ENCODE assay signal across 15 cellular contexts in genomic region chr13:109509154-109509905, GRCh38.
DNase-seq lines count a peak whose midpoint lies in the region; ATAC-seq and TF ChIP-seq lines count a peak whose summit lies in the region.
"Had no signal": no experiment of that assay in that cellular context is flagged by ENCODE, and none has a peak within 500 bp of the region (broad histone marks: within the 10 kb centered on the region; RNA-seq: fewer than 3 reads in every experiment).

No MANE protein-coding gene starts in this region.

- H3K9me3 Mint-ChIP-seq in endodermal cell = peaks cover 10% of the 10 kb centered on the region

- no peaks in the 10 kb centered on the region for H3K4me1 ChIP-seq in DND-41 (ENCODE audit: insufficient read depth, low read length)
- H3K4me1 ChIP-seq in mesenchymal stem cell (ENCODE audit: control insufficient read depth, insufficient read depth, low read depth, low read length) = no peaks in the 10 kb centered on the region
- H3K4me1 ChIP-seq in endodermal cell (ENCODE audit: control insufficient read depth, insufficient read depth, low read length) = no peaks in the 10 kb centered on the region
- H3K4me1 ChIP-seq: vagina had no signal

- peaks cover 4% of the 10 kb centered on the region for H3K27me3 Mint-ChIP-seq in endodermal cell (ENCODE audit: insufficient read depth)

- no peak overlapping the region for H3K18ac ChIP-seq in mesenchymal stem cell (ENCODE audit: low read depth in 1 of 2, low read length in 2 of 2)

- no peaks in the 10 kb centered on the region for H3K4me1 Mint-ChIP-seq in endodermal cell

- no peak overlapping the region for H2BK5ac ChIP-seq in mesenchymal stem cell (ENCODE audit: low read depth, low read length, poor library complexity, severe bottlenecking)

- DNase-seq in DND-41 (no peak), LNCaP clone FGC (ENCODE audit: low read depth) (peak; percentile 92), choroid plexus epithelial cell (ENCODE audit: low read depth) (peak; percentile 80), mesenchymal stem cell (peak; percentile 52), DMS 273 (lab: John Stamatoyannopoulos, UW; ENCODE audit: unreplicated experiment) (no peak), HEK293T (ENCODE audit: extremely low spot score) (no peak), endodermal cell (no peak)
- DNase-seq: activated gamma-delta T cell treated with Interleukin-2 at 50 U/mL for 16 hours; H7; hippocampal formation; naive thymus-derived CD8-positive, alpha-beta T cell; retina had no signal

- H3K79me2 ChIP-seq in DND-41 (ENCODE audit: insufficient read depth, low read length) = 0 out of 2 replicates have a peak, but pooled peaks cover 2% of the 10 kb centered on the region

- H3K4ac ChIP-seq in mesenchymal stem cell (ENCODE audit: low read depth in 1 of 2, low read length in 2 of 2) = no peak overlapping the region

- H3K9ac ChIP-seq in DND-41 (ENCODE audit: low read depth, low read length) (no peak overlapping the region), mesenchymal stem cell (ENCODE audit: low read length) (no peak overlapping the region), endodermal cell (ENCODE audit: extremely low read depth, low read length, poor library complexity, severe bottlenecking) (no peak overlapping the region)

- peaks cover 2% of the 10 kb centered on the region for H3K9me3 ChIP-seq in DND-41 (ENCODE audit: insufficient read depth, low read length, severe bottlenecking)
- H3K9me3 ChIP-seq in mesenchymal stem cell (ENCODE audit: control insufficient read depth, low read length) = no peaks in the 10 kb centered on the region
- H3K9me3 ChIP-seq in endodermal cell (ENCODE audit: control insufficient read depth, low read length) = no peaks in the 10 kb centered on the region
- H3K9me3 ChIP-seq: vagina had no signal

- H2AFZ ChIP-seq in DND-41 (ENCODE audit: low read depth, low read length) (no peak overlapping the region), mesenchymal stem cell (ENCODE audit: low read depth, low read length) (no peak overlapping the region)

- H2AK5ac ChIP-seq in mesenchymal stem cell (ENCODE audit: low read length, severe bottlenecking) = no peak overlapping the region

- H4K8ac ChIP-seq in mesenchymal stem cell (ENCODE audit: low read length) = no peak overlapping the region

- POLR2A ChIA-PET in HEK293T (lab: Yijun Ruan, JAX) = no interaction called here

- TF ChIP-seq CTCF in DND-41 (IDR thresholded peaks at IDR 0.05; ENCODE audit: borderline replicate concordance, extremely low read depth, low read length, poor library complexity, severe bottlenecking) (no peak), LNCaP clone FGC (IDR thresholded peaks at IDR 0.05; ENCODE audit: control insufficient read depth, extremely low read depth, insufficient read depth) (no peak), choroid plexus epithelial cell (conservative IDR thresholded peaks at IDR 0.05; ENCODE audit: low read depth, low read length) (no peak), endodermal cell (conservative IDR thresholded peaks at IDR 0.05) (no peak)

- H3K4me3 ChIP-seq in DND-41 (ENCODE audit: low read depth in 1 of 2, low read length in 2 of 2) (no peak overlapping the region), LNCaP clone FGC (ENCODE audit: low read depth, low read length) (no peak overlapping the region), choroid plexus epithelial cell (ENCODE audit: low read depth, low read length) (no peak overlapping the region), mesenchymal stem cell (ENCODE audit: insufficient read depth in 1 of 2, low read depth in 1 of 2, low read length in 2 of 2) (no peak overlapping the region), endodermal cell (ENCODE audit: low read length) (no peak overlapping the region)
- H3K4me3 ChIP-seq: vagina had no signal

- no peak overlapping the region for H2BK12ac ChIP-seq in mesenchymal stem cell (ENCODE audit: low read length in 2 of 2)

- H4K20me1 ChIP-seq in DND-41 (ENCODE audit: insufficient read depth, low read length) = no peaks in the 10 kb centered on the region

- H3K27ac ChIP-seq in DND-41 (ENCODE audit: low read length) = no peak overlapping the region
- H3K27ac ChIP-seq in mesenchymal stem cell (ENCODE audit: low read length, poor library complexity, severe bottlenecking) = no peak overlapping the region
- H3K27ac ChIP-seq in endodermal cell (ENCODE audit: low read depth, low read length) = no peak overlapping the region
- H3K27ac ChIP-seq: vagina had no signal

- no peak overlapping the region for H3K4me3 Mint-ChIP-seq in endodermal cell
- H3K4me3 Mint-ChIP-seq: naive thymus-derived CD8-positive, alpha-beta T cell had no signal

- ATAC-seq in DND-41 (ENCODE audit: insufficient read depth, low read depth) (peak; percentile 78), GM21528 (IDR thresholded peaks at IDR 0.05; ENCODE audit: low FRiP score, unreplicated experiment) (no peak)
- ATAC-seq: left lobe of liver; naive thymus-derived CD8-positive, alpha-beta T cell had no signal

- CTCF ChIA-PET in HEK293T (lab: Yijun Ruan, JAX) = no interaction called here

- H3K27ac Mint-ChIP-seq in endodermal cell = no peak overlapping the region
- H3K27ac Mint-ChIP-seq: naive thymus-derived CD8-positive, alpha-beta T cell had no signal

- H2BK120ac ChIP-seq in mesenchymal stem cell (ENCODE audit: low read depth, low read length) = no peak overlapping the region

- no peaks in the 10 kb centered on the region for H3K79me1 ChIP-seq in mesenchymal stem cell (replicated peaks; ENCODE audit: low read length, poor library complexity, severe bottlenecking)

- H3K4me2 ChIP-seq in DND-41 (ENCODE audit: insufficient read depth, low read length) (no peak overlapping the region), mesenchymal stem cell (ENCODE audit: low read length, poor library complexity, severe bottlenecking) (no peak overlapping the region)

- H3K14ac ChIP-seq in mesenchymal stem cell (ENCODE audit: low read length in 2 of 2) = no peak overlapping the region

- H3K27me3 ChIP-seq in DND-41 (ENCODE audit: insufficient read depth, low read length, poor library complexity) (no peaks in the 10 kb centered on the region), mesenchymal stem cell (ENCODE audit: control insufficient read depth in 1 of 2, insufficient read depth in 1 of 2, low read length in 2 of 2) (no peaks in the 10 kb centered on the region), endodermal cell (ENCODE audit: control insufficient read depth, insufficient read depth, low read length, poor library complexity, severe bottlenecking) (no peaks in the 10 kb centered on the region)
- H3K27me3 ChIP-seq: vagina had no signal

- H3K23ac ChIP-seq in mesenchymal stem cell (ENCODE audit: low read length in 2 of 2) = no peak overlapping the region

- H3K36me3 ChIP-seq in DND-41 (ENCODE audit: insufficient read depth, low read length) (peaks cover 14% of the 10 kb centered on the region; the same call in 1 of the 2 replicates), mesenchymal stem cell (ENCODE audit: control insufficient read depth in 1 of 2, insufficient read depth in 2 of 2, low read depth in 1 of 2, low read length in 2 of 2) (no peaks in the 10 kb centered on the region), endodermal cell (ENCODE audit: control insufficient read depth, insufficient read depth, low read length) (no peaks in the 10 kb centered on the region)
- H3K36me3 ChIP-seq: vagina had no signal

- H4K91ac ChIP-seq in mesenchymal stem cell (ENCODE audit: low read length) = no peak overlapping the region

- 97% methylated on average over 4 of the region's 4 CpGs for whole genome bisulfite sequencing in mesenchymal stem cell
- WGBS in endodermal cell (ENCODE audit: insufficient coverage in 1 of 2, insufficient read length in 1 of 2), 2 experiments = 89 to 97% methylated on average over 4 of the region's 4 CpGs

- H2BK15ac ChIP-seq in mesenchymal stem cell (ENCODE audit: low read depth, poor library complexity, severe bottlenecking) = no peak overlapping the region

- H3K36me3 Mint-ChIP-seq in endodermal cell (ENCODE audit: low read depth) = no peaks in the 10 kb centered on the region

TF ChIP-seq in HEK293T, 16 proteins besides CTCF, POLR2A, EP300 and RAD21:
- TF ChIP-seq SP1 (IDR thresholded peaks at IDR 0.05) = no peak
- no peak for TF ChIP-seq FOXA1 (IDR thresholded peaks at IDR 0.05)
- TF ChIP-seq SUZ12 (IDR thresholded peaks at IDR 0.05) = no peak
- no peak for TF ChIP-seq ELF4 (IDR thresholded peaks at IDR 0.05)
- TF ChIP-seq NFRKB (IDR thresholded peaks at IDR 0.05) = no peak
- no peak for TF ChIP-seq FOXM1 (IDR thresholded peaks at IDR 0.05; ENCODE audit: borderline replicate concordance)
- no peak for TF ChIP-seq BHLHE40 (IDR thresholded peaks at IDR 0.05; ENCODE audit: borderline replicate concordance)

Comparison
In these comparisons a context has a peak if more than half of its experiments do, and no peak if none do; other contexts are left out.
1. DNase-seq: peak in LNCaP clone FGC (single experiment), choroid plexus epithelial cell (single experiment) and mesenchymal stem cell (single experiment); none in DND-41 (single experiment), DMS 273 (single experiment), HEK293T (single experiment) and endodermal cell (single experiment).